ENCODE assay signal across 11 cellular contexts in genomic region chr2:16663121-16663905, GRCh38. TPM values are rescaled to one million over a fixed set of nuclear protein-coding genes. Genes with fewer than 3 reads are reported as not detected.
A peak's percentile ranks its signal among the peaks of the same experiment; 100 is the strongest.
DNase-seq lines count a peak whose midpoint lies in the region; ATAC-seq and TF ChIP-seq lines count a peak whose summit lies in the region.
"Had no signal": no experiment of that assay in that cellular context is flagged by ENCODE, and none has a peak within 500 bp of the region (broad histone marks: within the 10 kb centered on the region; RNA-seq: fewer than 3 reads in every experiment).

No MANE protein-coding gene starts in this region.

- no peak for TF ChIP-seq CTCF in upper lobe of left lung (IDR thresholded peaks at IDR 0.05)

- H3K4me3 Mint-ChIP-seq in activated naive CD4-positive, alpha-beta T cell treated with anti-CD3 and anti-CD28 coated beads, Interleukin-2, amount 50 U/mL, for 24 hours = peak overlapping the region; percentile 28
- H3K4me3 Mint-ChIP-seq in naive B cell = peak overlapping the region; percentile 88 to 98 (median 95)

- TF ChIP-seq EP300 in upper lobe of left lung (IDR thresholded peaks at IDR 0.05) = peak in 1 of 4 donors; percentile 84

- no peak overlapping the region for H3K27ac Mint-ChIP-seq in activated naive CD4-positive, alpha-beta T cell treated with anti-CD3 and anti-CD28 coated beads, Interleukin-2, amount 50 U/mL, for 24 hours
- H3K27ac Mint-ChIP-seq in naive B cell = peak overlapping the region; percentile 91 to 98 (median 96)
- H3K27ac Mint-ChIP-seq: GM23338 had no signal

- no peaks in the 10 kb centered on the region for H3K36me3 Mint-ChIP-seq in activated naive CD4-positive, alpha-beta T cell treated with anti-CD3 and anti-CD28 coated beads, Interleukin-2, amount 50 U/mL, for 24 hours
- no peaks in the 10 kb centered on the region for H3K36me3 Mint-ChIP-seq in naive B cell

- peaks cover 54 to 76% (median 64%) of the 10 kb centered on the region in 4 donors for H3K4me1 ChIP-seq in upper lobe of left lung

- peaks cover 34% of the 10 kb centered on the region for H3K27me3 Mint-ChIP-seq in activated naive CD4-positive, alpha-beta T cell treated with anti-CD3 and anti-CD28 coated beads, Interleukin-2, amount 50 U/mL, for 24 hours
- no peaks in the 10 kb centered on the region for H3K27me3 Mint-ChIP-seq in naive B cell

- WGBS in upper lobe of left lung, 2 donors = 79 to 80% methylated on average over 4 of the region's 4 CpGs

- H3K4me3 ChIP-seq in upper lobe of left lung = peak overlapping the region in 2 of 4 donors; percentile 72 to 86
- H3K4me3 ChIP-seq in MG63 = no peak overlapping the region

- H3K4me1 Mint-ChIP-seq in activated naive CD4-positive, alpha-beta T cell treated with anti-CD3 and anti-CD28 coated beads, Interleukin-2, amount 50 U/mL, for 24 hours = peaks cover 23% of the 10 kb centered on the region
- peaks cover 72 to 82% (median 75%) of the 10 kb centered on the region in 3 donors for H3K4me1 Mint-ChIP-seq in naive B cell

- ATAC-seq in naive B cell (ENCODE audit: low read depth in 2 of 2) (peak in 1 of 2 donors; percentile 8), upper lobe of left lung (ENCODE audit: low FRiP score in 2 of 2) (peak; percentile 36 to 70), GM21447 (IDR thresholded peaks at IDR 0.05; ENCODE audit: unreplicated experiment) (no peak)

- H3K9me3 Mint-ChIP-seq in activated naive CD4-positive, alpha-beta T cell treated with anti-CD3 and anti-CD28 coated beads, Interleukin-2, amount 50 U/mL, for 24 hours = no peaks in the 10 kb centered on the region
- no peaks in the 10 kb centered on the region for H3K9me3 Mint-ChIP-seq in naive B cell
- H3K9me3 Mint-ChIP-seq: GM23338 had no signal

- DNase-seq in activated naive CD4-positive, alpha-beta T cell treated with Interleukin-2 at 50 U/mL for 16 hours = no peak
- DNase-seq in caudate nucleus (lab: John Stamatoyannopoulos, UW) (no peak), naive B cell (no peak), upper lobe of left lung (peak in 1 of 2 donors; percentile 80), NCI-H774 (lab: John Stamatoyannopoulos, UW) (no peak), MG63 (no peak)
- DNase-seq: activated CD4-positive, alpha-beta T cell treated with anti-CD3 and anti-CD28 coated beads, Interleukin-2, amount 50 U/mL, for 48 hours; NCI-H2171 treated with DMSO at 0.1 percent for 48 hours had no signal

- no peak for TF ChIP-seq POLR2A in upper lobe of left lung (IDR thresholded peaks at IDR 0.05)

- H3K36me3 ChIP-seq in upper lobe of left lung (peaks cover 0 to 6% (median 0%) of the 10 kb centered on the region in 4 donors), MG63 (no peaks in the 10 kb centered on the region)

- H3K27me3 ChIP-seq in upper lobe of left lung (no peaks in the 10 kb centered on the region), MG63 (no peaks in the 10 kb centered on the region)

- H3K27ac ChIP-seq in caudate nucleus (ENCODE audit: low read depth, low read length) (peak overlapping the region; percentile 91), upper lobe of left lung (peak overlapping the region; percentile 75 to 88 (median 82))

- H3K9me3 ChIP-seq in upper lobe of left lung (no peaks in the 10 kb centered on the region), MG63 (no peaks in the 10 kb centered on the region)

RNA-seq across cellular contexts. Expression of gene CYRIA, which starts 2.3 kb away (rescaled TPM):
- 10 to 100 TPM; 14.7 to 24.5 (median 17.6) TPM for polyA plus RNA-seq in naive B cell (ENCODE audit: low read depth in 6 of 6)
- 10 to 100 TPM; 14.9 to 23.5 (median 20.5) TPM for total RNA-seq in upper lobe of left lung
- total RNA-seq in MG63 (2014; rRNA removed; shearing (Covaris generic); ENCODE audit: low replicate concordance) = 0.69 and 1.3 TPM in 2 replicates
